In the genomic region with DNA sequence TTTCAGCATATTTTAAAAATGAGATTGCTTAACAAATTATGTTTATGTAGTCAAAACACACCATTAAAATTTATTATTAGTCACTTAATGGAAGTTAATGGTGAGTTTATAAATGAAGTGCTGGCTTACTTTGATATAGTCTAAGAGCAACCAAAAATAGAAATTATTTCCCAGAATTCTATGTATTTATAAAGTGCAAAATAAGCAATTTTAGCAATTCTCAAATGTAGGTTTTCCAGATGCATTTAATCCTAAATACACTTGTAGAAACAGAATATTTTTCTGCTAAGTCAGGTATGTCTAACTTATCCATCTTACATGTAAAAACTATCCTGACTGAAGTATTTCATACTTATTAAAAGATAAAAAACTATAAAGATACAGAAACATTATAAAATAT, we compare ENCODE assay signal across 33 cellular contexts. TPM values are rescaled to one million over a fixed set of nuclear protein-coding genes. Genes with fewer than 3 reads are reported as not detected.
"Had no signal": no experiment of that assay in that cellular context is flagged by ENCODE, and none has a peak within 500 bp of the region (broad histone marks: within the 10 kb centered on the region; RNA-seq: fewer than 3 reads in every experiment).

No MANE protein-coding gene starts in this region.

- H3K9me3 ChIP-seq: ascending aorta, breast epithelium, gastrocnemius medialis, heart left ventricle had no signal

- H3K27ac ChIP-seq: ascending aorta, breast epithelium, cardiac muscle cell, coronary artery, gastrocnemius medialis, VCaP had no signal

- H3K4me1 ChIP-seq: ascending aorta, breast epithelium, gastrocnemius medialis, heart left ventricle had no signal

- DNase-seq: activated CD4-positive, alpha-beta memory T cell treated with anti-CD3 and anti-CD28 coated beads, Interleukin-2, amount 10 ng/mL, durations not matched to agents 7 days and 5 days; activated CD4-positive, alpha-beta T cell treated with anti-CD3 and anti-CD28 coated beads for 1 hour; activated CD4-positive, alpha-beta T cell treated with anti-CD3 and anti-CD28 coated beads for 4 hours; activated CD4-positive, alpha-beta T cell treated with anti-CD3 and anti-CD28 coated beads, Interleukin-2, amount 10 ng/mL, durations not matched to agents 7 days and 5 days; activated CD4-positive, alpha-beta T cell treated with anti-CD3 and anti-CD28 coated beads, Interleukin-2, amount 50 U/mL, for 4 hours; activated CD8-positive, alpha-beta memory T cell treated with anti-CD3 and anti-CD28 coated beads, Interleukin-2, amount 50 U/mL, for 48 hours; activated gamma-delta T cell; activated naive CD4-positive, alpha-beta T cell; activated naive CD4-positive, alpha-beta T cell treated with anti-CD3 and anti-CD28 coated beads, Interleukin-2, amount 10 ng/mL, durations not matched to agents 7 days and 5 days; activated naive CD8-positive, alpha-beta T cell treated with anti-CD3 and anti-CD28 coated beads, Interleukin-2, amount 10 ng/mL, durations not matched to agents 7 days and 5 days; activated T-cell treated with anti-CD3 and anti-CD28 coated beads for 4 hours; activated T-cell treated with anti-CD3 and anti-CD28 coated beads, Interleukin-2, amount 50 U/mL, for 24 hours; activated T-cell treated with anti-CD3 and anti-CD28 coated beads, Interleukin-2, amount 50 U/mL, for 72 hours; central memory CD4-positive, alpha-beta T cell; cerebellar nuclear complex; effector CD8-positive, alpha-beta T cell; foreskin fibroblast; gastrocnemius medialis; glutamatergic neuron; heart left ventricle; T-helper 2 cell had no signal

- H3K27me3 ChIP-seq: ascending aorta, breast epithelium, cardiac muscle cell, gastrocnemius medialis, heart left ventricle had no signal

- H3K4me3 ChIP-seq: ascending aorta, breast epithelium, cardiac muscle cell, coronary artery, gastrocnemius medialis had no signal

- FAIRE-seq: endometrium, endothelial cell of umbilical vein had no signal

- H3K36me3 ChIP-seq: ascending aorta, breast epithelium, cardiac muscle cell, gastrocnemius medialis, heart left ventricle had no signal

- ATAC-seq: activated naive CD4-positive, alpha-beta T cell treated with anti-CD3 and anti-CD28 coated beads, Interleukin-2, amount 50 U/mL, for 72 hours; activated T-cell treated with anti-CD3 and anti-CD28 coated beads, Interleukin-2, amount 50 U/mL, for 72 hours; esophagus mucosa; gastrocnemius medialis; heart left ventricle; WTC11 had no signal

RNA-seq across cellular contexts. Expression of a gene that starts 11.2 kb away (rescaled TPM):
- total RNA-seq: activated CD4-positive, alpha-beta memory T cell treated with anti-CD3 and anti-CD28 coated beads, Interleukin-2, amount 10 ng/mL, durations not matched to agents 7 days and 5 days; activated CD4-positive, alpha-beta T cell treated with anti-CD3 and anti-CD28 coated beads, Interleukin-2, amount 10 ng/mL, durations not matched to agents 7 days and 5 days; activated naive CD4-positive, alpha-beta T cell treated with anti-CD3 and anti-CD28 coated beads, Interleukin-2, amount 50 U/mL, for 72 hours; activated naive CD8-positive, alpha-beta T cell treated with anti-CD3 and anti-CD28 coated beads, Interleukin-2, amount 10 ng/mL, durations not matched to agents 7 days and 5 days; activated T-cell treated with anti-CD3 and anti-CD28 coated beads, Interleukin-2, amount 50 U/mL, for 72 hours; endothelial cell of umbilical vein; epithelial cell of proximal tubule; T-helper 1 cell treated with Interleukin-12 subunit alpha and Interleukin-12 subunit beta and Interleukin-4 antibody, amounts not matched to agents 30 ng/mL and 1 ng/mL, for 36 hours had no signal
- polyA plus RNA-seq: endothelial cell of umbilical vein had no signal
